ENCODE assay signal across 18 cellular contexts in the genomic region with DNA sequence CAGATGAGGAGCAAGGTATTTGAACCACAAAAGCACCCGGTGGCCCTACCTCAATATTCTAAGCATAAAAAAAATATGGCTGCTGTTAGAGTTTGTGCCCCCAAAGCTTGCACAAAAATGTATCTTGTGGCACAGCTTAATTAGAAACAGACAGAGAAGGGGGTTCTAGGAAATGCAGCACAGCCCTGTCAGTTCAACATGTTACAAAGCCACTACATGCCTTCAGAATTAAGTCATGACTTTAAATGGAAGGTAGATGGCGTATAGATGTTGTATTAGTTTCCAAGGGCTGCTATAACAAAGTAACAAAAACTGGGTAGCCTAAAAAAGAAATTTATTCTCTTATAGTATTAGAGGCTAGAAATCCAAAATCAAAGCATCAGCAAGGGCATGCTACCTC.
A peak's percentile ranks its signal among the peaks of the same experiment; 100 is the strongest.
DNase-seq lines count a peak whose midpoint lies in the region; ATAC-seq and TF ChIP-seq lines count a peak whose summit lies in the region.
"Had no signal": no experiment of that assay in that cellular context is flagged by ENCODE, and none has a peak within 500 bp of the region (broad histone marks: within the 10 kb centered on the region; RNA-seq: fewer than 3 reads in every experiment).

No MANE protein-coding gene starts in this region.

- H3K27ac ChIP-seq in heart left ventricle = peak overlapping the region in 11 of 12 donors; percentile 28 to 86 (median 72)
- H3K27ac ChIP-seq in VCaP = no peak overlapping the region
- H3K27ac ChIP-seq in upper lobe of right lung = peak overlapping the region; percentile 51
- H3K27ac ChIP-seq: SK-N-MC had no signal

- H3K36me3 ChIP-seq in heart left ventricle (no peaks in the 10 kb centered on the region), upper lobe of right lung (no peaks in the 10 kb centered on the region)
- H3K36me3 ChIP-seq: thyroid gland had no signal

- peaks cover 0 to 14% (median 2%) of the 10 kb centered on the region in 12 donors for H3K4me1 ChIP-seq in heart left ventricle
- peaks cover 5% of the 10 kb centered on the region for H3K4me1 ChIP-seq in upper lobe of right lung
- H3K4me1 ChIP-seq: parathyroid adenoma had no signal

- H3K4me3 ChIP-seq in heart left ventricle (no peak overlapping the region), upper lobe of right lung (no peak overlapping the region)
- H3K4me3 ChIP-seq: SK-N-MC, thyroid gland had no signal

- ATAC-seq in heart left ventricle (no peak), upper lobe of right lung (no peak), HG02973 (IDR thresholded peaks at IDR 0.05; ENCODE audit: unreplicated experiment) (no peak), HG03159 (IDR thresholded peaks at IDR 0.05; ENCODE audit: unreplicated experiment) (no peak)
- ATAC-seq: naive thymus-derived CD4-positive, alpha-beta T cell had no signal

- WGBS in heart left ventricle, 4 donors = 92 to 97% (median 93%) methylated on average over 2 of the region's 2 CpGs

- no peaks in the 10 kb centered on the region for H3K9me3 ChIP-seq in heart left ventricle
- H3K9me3 ChIP-seq in upper lobe of right lung = no peaks in the 10 kb centered on the region
- H3K9me3 ChIP-seq: thyroid gland had no signal

- TF ChIP-seq POLR2A in heart left ventricle (IDR thresholded peaks at IDR 0.05) = no peak

- intact Hi-C loops in heart left ventricle (cut with DNase I) = loop anchor here in 1 of 10 donors (10.0 kb wide), 1 partner anchor 215 kb away; no protein-coding TSS in a partner anchor
- intact Hi-C loops in cardiac septum (cut with DNase I) = loop anchor here (5.0 kb wide), 1 partner anchor 212 kb away; no protein-coding TSS in a partner anchor
- intact Hi-C loops in upper lobe of right lung (cut with DNase I) = no loop called here

- TF ChIP-seq CTCF in heart left ventricle (IDR thresholded peaks at IDR 0.05) (no peak), VCaP (conservative IDR thresholded peaks at IDR 0.05) (peak; percentile 23; the same call in 1 of the 2 replicates), upper lobe of right lung (IDR thresholded peaks at IDR 0.05) (no peak)

- H3K27me3 ChIP-seq in heart left ventricle (no peaks in the 10 kb centered on the region), upper lobe of right lung (no peaks in the 10 kb centered on the region)
- H3K27me3 ChIP-seq: thyroid gland had no signal

- DNase-seq in heart left ventricle (no peak), cardiac septum (ENCODE audit: low spot score) (no peak), fibroblast of peridontal ligament (ENCODE audit: extremely low read depth) (peak; percentile 68), upper lobe of right lung (no peak), HuH-7 (ENCODE audit: low spot score) (no peak)
- DNase-seq: activated CD4-positive, alpha-beta T cell treated with anti-CD3 and anti-CD28 coated beads, Interleukin-2, amount 10 ng/mL, durations not matched to agents 7 days and 5 days; COR-L47; effector CD8-positive, alpha-beta T cell; naive thymus-derived CD4-positive, alpha-beta T cell; NCI-H1694; NCI-H446 treated with DMSO at 0.1 percent for 48 hours; small intestine; thyroid gland had no signal
